8 cellular contexts compared by ENCODE assay signal in genomic region chr13:46553521-46553885, GRCh38. TPM values are rescaled to one million over a fixed set of nuclear protein-coding genes. Genes with fewer than 3 reads are reported as not detected.
DNase-seq lines count a peak whose midpoint lies in the region; ATAC-seq and TF ChIP-seq lines count a peak whose summit lies in the region.

No MANE protein-coding gene starts in this region.

- DNase-seq in kidney epithelial cell (ENCODE audit: low read depth) (no peak), suprapubic skin (ENCODE audit: low spot score in 2 of 2) (peak in 1 of 2 donors; percentile 71), NCI-H1694 treated with DMSO at 0.1 percent for 48 hours (lab: John Stamatoyannopoulos, UW) (no peak), iPS-NIHi7 (ENCODE audit: extremely low spot score) (no peak), NCI-H82 treated with DMSO at 0.1 percent for 48 hours (lab: John Stamatoyannopoulos, UW; ENCODE audit: unreplicated experiment) (no peak)

- peaks cover 36% of the 10 kb centered on the region for H3K4me1 ChIP-seq in suprapubic skin

- TF ChIP-seq EP300 in suprapubic skin (IDR thresholded peaks at IDR 0.05), result no peak

- no peak for TF ChIP-seq POLR2A in suprapubic skin (IDR thresholded peaks at IDR 0.05)

- ATAC-seq in GM18870 (IDR thresholded peaks at IDR 0.05; ENCODE audit: unreplicated experiment), result peak; percentile 1
- ATAC-seq in HG03571 (IDR thresholded peaks at IDR 0.05; ENCODE audit: unreplicated experiment), result peak; percentile 1

- peak overlapping the region; percentile 62 for H3K27ac ChIP-seq in angular gyrus (ENCODE audit: low read depth, low read length)
- H3K27ac ChIP-seq in suprapubic skin, result peak overlapping the region; percentile 89

- 0% methylated on average over 6 of the region's 34 CpGs for WGBS in suprapubic skin

- H3K36me3 ChIP-seq in kidney epithelial cell (ENCODE audit: control insufficient read depth, insufficient read depth, low read length), result no peaks in the 10 kb centered on the region
- no peaks in the 10 kb centered on the region for H3K36me3 ChIP-seq in suprapubic skin

- H3K27me3 ChIP-seq in kidney epithelial cell (ENCODE audit: control insufficient read depth, insufficient read depth, low read length) (no peaks in the 10 kb centered on the region), suprapubic skin (no peaks in the 10 kb centered on the region)

- H3K9me3 ChIP-seq in suprapubic skin, result no peaks in the 10 kb centered on the region

- peak overlapping the region; percentile 94 for H3K4me3 ChIP-seq in kidney epithelial cell (ENCODE audit: low read depth, low read length)
- peak overlapping the region; percentile 99 for H3K4me3 ChIP-seq in suprapubic skin

- TF ChIP-seq CTCF in kidney epithelial cell (IDR thresholded peaks at IDR 0.05; ENCODE audit: insufficient read depth, low read length, poor library complexity, severe bottlenecking) (no peak), suprapubic skin (IDR thresholded peaks at IDR 0.05) (no peak)

RNA-seq across cellular contexts. Expression of gene LRCH1, which starts 0.5 kb away (rescaled TPM):
- total RNA-seq in kidney epithelial cell, result 14.0 TPM in 2 replicates
- total RNA-seq in suprapubic skin, result 10 to 100 TPM; 29.1 to 44.7 (median 34.9) TPM
